ENCODE assay signal across 8 cellular contexts in genomic region chr7:142632291-142633134, GRCh38.
DNase-seq lines count a peak whose midpoint lies in the region; ATAC-seq and TF ChIP-seq lines count a peak whose summit lies in the region.

No MANE protein-coding gene starts in this region.

- BruUV-seq in Calu3 (replicated peaks; lab: Mats Ljungman, UMichigan), result no TSS peak

- TF ChIP-seq POLR2A in stomach (IDR thresholded peaks at IDR 0.05), result no peak

- H3K9me3 ChIP-seq in stomach, result no peaks in the 10 kb centered on the region

- H3K27me3 Mint-ChIP-seq in Calu3 (ENCODE audit: unreplicated experiment) (peaks cover 56% of the 10 kb centered on the region), endothelial cell (ENCODE audit: unreplicated experiment) (peaks cover 2% of the 10 kb centered on the region)
- H3K27me3 Mint-ChIP-seq in activated CD8-positive, alpha-beta T cell treated with anti-CD3 and anti-CD28 coated beads, Interleukin-2, amount 10 ng/mL, durations not matched to agents 7 days and 5 days (ENCODE audit: low read depth), result peaks cover 13% of the 10 kb centered on the region

- H3K4me1 ChIP-seq in stomach, result peaks cover 0 to 5% (median 0%) of the 10 kb centered on the region in 4 donors

- no peak for TF ChIP-seq EP300 in stomach (IDR thresholded peaks at IDR 0.05)

- peak; percentile 96 for ATAC-seq in GM19395 (IDR thresholded peaks at IDR 0.05; ENCODE audit: unreplicated experiment)
- peak; percentile 90 for ATAC-seq in HG03457 (IDR thresholded peaks at IDR 0.05; ENCODE audit: unreplicated experiment)
- peak; percentile 81 for ATAC-seq in activated CD8-positive, alpha-beta T cell treated with anti-CD3 and anti-CD28 coated beads, Interleukin-2, amount 10 ng/mL, durations not matched to agents 7 days and 5 days

- H3K36me3 Mint-ChIP-seq in Calu3 (ENCODE audit: insufficient read depth, unreplicated experiment) (no peaks in the 10 kb centered on the region), endothelial cell (ENCODE audit: low read depth, unreplicated experiment) (no peaks in the 10 kb centered on the region)
- no peaks in the 10 kb centered on the region for H3K36me3 Mint-ChIP-seq in activated CD8-positive, alpha-beta T cell treated with anti-CD3 and anti-CD28 coated beads, Interleukin-2, amount 10 ng/mL, durations not matched to agents 7 days and 5 days (ENCODE audit: low read depth)

- H3K4me1 Mint-ChIP-seq in Calu3 (ENCODE audit: low read depth, unreplicated experiment) (no peaks in the 10 kb centered on the region), endothelial cell (ENCODE audit: unreplicated experiment) (no peaks in the 10 kb centered on the region)
- peaks cover 18% of the 10 kb centered on the region for H3K4me1 Mint-ChIP-seq in activated CD8-positive, alpha-beta T cell treated with anti-CD3 and anti-CD28 coated beads, Interleukin-2, amount 10 ng/mL, durations not matched to agents 7 days and 5 days (ENCODE audit: low read depth)

- H3K4me3 ChIP-seq in stomach, result no peak overlapping the region

- no peaks in the 10 kb centered on the region for H3K9me3 Mint-ChIP-seq in Calu3 (ENCODE audit: low read depth, unreplicated experiment)
- no peaks in the 10 kb centered on the region for H3K9me3 Mint-ChIP-seq in activated CD8-positive, alpha-beta T cell treated with anti-CD3 and anti-CD28 coated beads, Interleukin-2, amount 10 ng/mL, durations not matched to agents 7 days and 5 days (ENCODE audit: insufficient read depth)
- no peaks in the 10 kb centered on the region for H3K9me3 Mint-ChIP-seq in endothelial cell (ENCODE audit: unreplicated experiment)

- H3K27me3 ChIP-seq in stomach, result peaks cover 0 to 26% (median 0%) of the 10 kb centered on the region in 3 donors

- 25 to 26% (median 26%) methylated on average over 17 of the region's 17 CpGs for WGBS in stomach, 5 donors

- H3K27ac Mint-ChIP-seq in Calu3 (ENCODE audit: unreplicated experiment) (no peak overlapping the region), endothelial cell (ENCODE audit: unreplicated experiment) (no peak overlapping the region)
- no peak overlapping the region for H3K27ac Mint-ChIP-seq in activated CD8-positive, alpha-beta T cell treated with anti-CD3 and anti-CD28 coated beads, Interleukin-2, amount 10 ng/mL, durations not matched to agents 7 days and 5 days

- no peak overlapping the region for H3K27ac ChIP-seq in stomach

- DNase-seq in Calu3 (peak; percentile 70), NCI-H774 (lab: John Stamatoyannopoulos, UW) (peak; percentile 21), endothelial cell (ENCODE audit: low spot score) (peak; percentile 73), mucosa of gallbladder (ENCODE audit: low spot score) (peak; percentile 61), stomach (peak; percentile 60)
- DNase-seq in activated CD8-positive, alpha-beta T cell treated with anti-CD3 and anti-CD28 coated beads, Interleukin-2, amount 10 ng/mL, durations not matched to agents 7 days and 5 days, result peak; percentile 71

- intact Hi-C loops in Calu3 (cut with micrococcal nuclease; ENCODE audit: unreplicated experiment) (loop anchor here (1.0 to 5.0 kb wide), 4 partner anchors 80 to 370 kb away; no protein-coding TSS in a partner anchor), stomach (cut with DNase I; ENCODE audit: low total_unique reads) (loop anchor here (10.0 kb wide), 1 partner anchor 152 kb away; no protein-coding TSS in a partner anchor)

- POLR2A ChIA-PET in activated CD8-positive, alpha-beta T cell treated with anti-CD3 and anti-CD28 coated beads, Interleukin-2, amount 10 ng/mL, durations not matched to agents 7 days and 5 days (lab: Charles Lee), result interaction anchor here (0.6 to 1.3 kb wide), 2 partner anchors 152 to 176 kb away, joined by 3 to 8 read pairs; no protein-coding TSS in a partner anchor

- TF ChIP-seq CTCF in Calu3 (IDR thresholded peaks at IDR 0.05; ENCODE audit: unreplicated experiment), result peak; percentile 39
- TF ChIP-seq CTCF in endothelial cell (IDR thresholded peaks at IDR 0.05; ENCODE audit: unreplicated experiment), result peak; percentile 78
- peak in 5 of 7 experiments; percentile 33 to 70 (median 60) for TF ChIP-seq CTCF in stomach (IDR thresholded peaks at IDR 0.05)

- no peak overlapping the region for H3K4me3 Mint-ChIP-seq in Calu3 (ENCODE audit: low read depth, unreplicated experiment)
- no peak overlapping the region for H3K4me3 Mint-ChIP-seq in activated CD8-positive, alpha-beta T cell treated with anti-CD3 and anti-CD28 coated beads, Interleukin-2, amount 10 ng/mL, durations not matched to agents 7 days and 5 days
- H3K4me3 Mint-ChIP-seq in endothelial cell (ENCODE audit: unreplicated experiment), result no peak overlapping the region

- CTCF ChIA-PET in Calu3 (lab: Charles Lee), result interaction anchor here (0.7 to 2.9 kb wide), 10 partner anchors 29 to 371 kb away, joined by 3 to 63 read pairs (median 8); no protein-coding TSS in a partner anchor
- CTCF ChIA-PET in activated CD8-positive, alpha-beta T cell treated with anti-CD3 and anti-CD28 coated beads, Interleukin-2, amount 10 ng/mL, durations not matched to agents 7 days and 5 days (lab: Charles Lee), result interaction anchor here (0.9 to 9.8 kb wide), 24 partner anchors 13 to 376 kb away, joined by 3 to 92 read pairs (median 5); no protein-coding TSS in a partner anchor

- no peaks in the 10 kb centered on the region for H3K36me3 ChIP-seq in stomach

Comparison
In these comparisons a context has a peak if more than half of its experiments do, and no peak if none do; other contexts are left out.
1. DNase-seq: peak in every context shown above with its lines; median percentile 73 in endothelial cell; 71 in activated CD8-positive, alpha-beta T cell treated with anti-CD3 and anti-CD28 coated beads, Interleukin-2, amount 10 ng/mL, durations not matched to agents 7 days and 5 days; 70 in Calu3; 61 in mucosa of gallbladder; 60 in stomach; 21 in NCI-H774.